8 cellular contexts compared by ENCODE assay signal in genomic region chr3:150760431-150761200, GRCh38. TPM values are rescaled to one million over a fixed set of nuclear protein-coding genes. Genes with fewer than 3 reads are reported as not detected.
A peak's percentile ranks its signal among the peaks of the same experiment; 100 is the strongest.
DNase-seq lines count a peak whose midpoint lies in the region; ATAC-seq, FAIRE-seq and TF ChIP-seq lines count a peak whose summit lies in the region.

No MANE protein-coding gene starts in this region.

- no peak for FAIRE-seq in D721Med (lab: Jason Lieb, UNC)

- no peak for TF ChIP-seq POLR2A in stomach (IDR thresholded peaks at IDR 0.05)

- TF ChIP-seq CTCF in right atrium auricular region (IDR thresholded peaks at IDR 0.05) = no peak
- TF ChIP-seq CTCF in stomach (IDR thresholded peaks at IDR 0.05) = no peak
- no peak for TF ChIP-seq CTCF in D721Med (IDR thresholded peaks at IDR 0.05; ENCODE audit: insufficient read depth, missing control alignments)

- no peaks in the 10 kb centered on the region for H3K27me3 ChIP-seq in right atrium auricular region
- peaks cover 43% of the 10 kb centered on the region for H3K27me3 ChIP-seq in iPS-20b (ENCODE audit: insufficient read depth, low read length)
- H3K27me3 ChIP-seq in stomach = no peaks in the 10 kb centered on the region

- H3K36me3 ChIP-seq in right atrium auricular region = peaks cover 9% of the 10 kb centered on the region
- no peaks in the 10 kb centered on the region for H3K36me3 ChIP-seq in iPS-20b (ENCODE audit: insufficient read depth, low read depth, low read length)
- H3K36me3 ChIP-seq in stomach = peaks cover 0 to 5% (median 0%) of the 10 kb centered on the region in 4 donors

- H3K9me3 Mint-ChIP-seq in activated T-cell treated with anti-CD3 and anti-CD28 coated beads, Interleukin-2, amount 50 U/mL, for 72 hours = no peaks in the 10 kb centered on the region

- no peak for ATAC-seq in Right ventricle myocardium inferior
- peak; percentile 34 for ATAC-seq in HG03439 (IDR thresholded peaks at IDR 0.05; ENCODE audit: unreplicated experiment)
- peak; percentile 25 to 38 for ATAC-seq in activated T-cell treated with anti-CD3 and anti-CD28 coated beads, Interleukin-2, amount 50 U/mL, for 72 hours (replicated peaks in 1 of 2)

- DNase-seq in right atrium auricular region (ENCODE audit: low spot score) = no peak
- DNase-seq in Right ventricle myocardium inferior (ENCODE audit: missing footprints) = no peak
- DNase-seq in activated T-cell treated with anti-CD3 and anti-CD28 coated beads, Interleukin-2, amount 50 U/mL, for 72 hours = peak; percentile 66 to 71
- DNase-seq in stomach = no peak
- no peak for DNase-seq in T-helper 9 cell
- no peak for DNase-seq in D721Med (ENCODE audit: insufficient read length, low spot score)

- intact Hi-C loops in Right ventricle myocardium inferior (cut with DNase I) = loop anchor here (5.0 kb wide), 2 partner anchors 38 to 213 kb away; partner anchors contain the start of genes EIF2A and SERP1
- intact Hi-C loops in stomach (cut with DNase I; ENCODE audit: low total_unique reads) = no loop called here

- H3K9ac ChIP-seq in iPS-20b (ENCODE audit: low read depth, low read length) = peak overlapping the region; percentile 24; the same call in 1 of the 2 replicates

- 23 to 31% (median 29%) methylated on average over 6 of the region's 6 CpGs for WGBS in stomach, 5 donors

- peak overlapping the region; percentile 99 for H3K27ac ChIP-seq in right atrium auricular region
- no peak overlapping the region for H3K27ac ChIP-seq in iPS-20b (ENCODE audit: low read length)
- peak overlapping the region; percentile 74 to 100 (median 98) for H3K27ac ChIP-seq in stomach

- H3K4me3 ChIP-seq in right atrium auricular region (peak overlapping the region; percentile 72 to 73), iPS-20b (ENCODE audit: low read length) (peak overlapping the region; percentile 80), stomach (peak overlapping the region; percentile 67 to 90 (median 74))

- H3K4me3 Mint-ChIP-seq in activated T-cell treated with anti-CD3 and anti-CD28 coated beads, Interleukin-2, amount 50 U/mL, for 72 hours = peak overlapping the region; percentile 94 to 99

- peak overlapping the region; percentile 100 for H3K27ac Mint-ChIP-seq in activated T-cell treated with anti-CD3 and anti-CD28 coated beads, Interleukin-2, amount 50 U/mL, for 72 hours

- TF ChIP-seq EP300 in stomach (IDR thresholded peaks at IDR 0.05) = no peak

- H3K9me3 ChIP-seq in right atrium auricular region (no peaks in the 10 kb centered on the region), iPS-20b (ENCODE audit: insufficient read depth, low read depth, low read length) (no peaks in the 10 kb centered on the region), stomach (no peaks in the 10 kb centered on the region)

- H3K4me1 ChIP-seq in right atrium auricular region (peaks cover 0 to 56% of the 10 kb centered on the region in 2 donors), iPS-20b (ENCODE audit: insufficient read depth, low read length) (peaks cover 10% of the 10 kb centered on the region), stomach (peaks cover 39 to 71% (median 66%) of the 10 kb centered on the region in 4 donors)

- H3K36me3 Mint-ChIP-seq in activated T-cell treated with anti-CD3 and anti-CD28 coated beads, Interleukin-2, amount 50 U/mL, for 72 hours (ENCODE audit: insufficient read depth in 2 of 2) = peaks cover 28 to 53% of the 10 kb centered on the region in 2 donors

- no peaks in the 10 kb centered on the region for H3K27me3 Mint-ChIP-seq in activated T-cell treated with anti-CD3 and anti-CD28 coated beads, Interleukin-2, amount 50 U/mL, for 72 hours (ENCODE audit: low read depth)

- H3K4me1 Mint-ChIP-seq in activated T-cell treated with anti-CD3 and anti-CD28 coated beads, Interleukin-2, amount 50 U/mL, for 72 hours (ENCODE audit: low read depth) = peaks cover 69% of the 10 kb centered on the region

RNA-seq across cellular contexts. Expression of gene SIAH2, which starts 2.4 kb away (rescaled TPM):
- 10 to 100 TPM; 14.8 to 30.0 TPM for total RNA-seq in right atrium auricular region
- total RNA-seq in Right ventricle myocardium inferior = 20.6 TPM
- total RNA-seq in activated T-cell treated with anti-CD3 and anti-CD28 coated beads, Interleukin-2, amount 50 U/mL, for 72 hours = 100 to 1,000 TPM in 1 of 2 donors, 10 to 100 TPM in 1; 91.2 to 124 TPM
- 10 to 100 TPM; 13.8 to 36.6 (median 26.6) TPM for total RNA-seq in stomach
- polyA plus RNA-seq in stomach = 10 to 100 TPM; 14.9 to 18.6 (median 17.2) TPM

RNA-seq across cellular contexts. Expression of gene ERICH6, which starts 56.9 kb away (rescaled TPM):
- total RNA-seq in right atrium auricular region = not detected
- not detected for total RNA-seq in Right ventricle myocardium inferior
- total RNA-seq in activated T-cell treated with anti-CD3 and anti-CD28 coated beads, Interleukin-2, amount 50 U/mL, for 72 hours = under 1 TPM in 1 of 2 donors, not detected in 1; 0.19 TPM
- under 1 TPM in 1 of 5 donors, not detected in 4; 0.37 TPM for total RNA-seq in stomach
- not detected for polyA plus RNA-seq in stomach

Comparison
In these comparisons a context has a peak if more than half of its experiments do, and no peak if none do; other contexts are left out.
1. DNase-seq: peak in activated T-cell treated with anti-CD3 and anti-CD28 coated beads, Interleukin-2, amount 50 U/mL, for 72 hours (2 of 2); none in right atrium auricular region (single experiment), Right ventricle myocardium inferior (single experiment), stomach (single experiment), T-helper 9 cell (single experiment) and D721Med (single experiment).
2. Peak in every context shown above with its lines, with median percentiles within 50 percentile points of each other: H3K4me3 ChIP-seq.